In the genomic region with DNA sequence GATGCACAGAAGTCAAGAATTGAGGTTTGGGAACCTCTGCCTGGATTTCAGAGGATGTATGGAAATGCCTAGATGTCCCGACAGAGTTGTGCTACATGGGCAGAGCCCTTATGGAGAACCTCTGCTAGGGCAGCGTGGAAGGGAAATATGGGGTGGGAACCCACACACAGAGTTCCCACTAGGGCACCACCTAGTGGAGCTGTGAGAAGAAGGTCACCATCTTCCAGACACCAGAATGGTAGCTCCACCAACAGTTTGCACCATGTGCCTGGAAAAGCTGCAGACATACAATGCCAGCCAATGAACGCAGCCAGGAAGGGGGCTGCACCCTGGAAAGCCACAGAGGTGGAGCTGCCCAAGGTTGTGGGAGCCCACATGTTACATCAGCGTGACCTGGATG, we compare ENCODE assay signal across 21 cellular contexts.
A peak's percentile ranks its signal among the peaks of the same experiment; 100 is the strongest.
DNase-seq lines count a peak whose midpoint lies in the region; ATAC-seq and TF ChIP-seq lines count a peak whose summit lies in the region.
"Had no signal": no experiment of that assay in that cellular context is flagged by ENCODE, and none has a peak within 500 bp of the region (broad histone marks: within the 10 kb centered on the region; RNA-seq: fewer than 3 reads in every experiment).

No MANE protein-coding gene starts in this region.

- CTCF ChIA-PET in activated naive CD4-positive, alpha-beta T cell treated with anti-CD3 and anti-CD28 coated beads for 36 hours (lab: Charles Lee) = no interaction called here

- no peaks in the 10 kb centered on the region for H3K36me3 ChIP-seq in GM06990 (ENCODE audit: control insufficient read depth, insufficient read depth, low read length)

- H3K9me3 Mint-ChIP-seq in activated naive CD4-positive, alpha-beta T cell treated with anti-CD3 and anti-CD28 coated beads for 36 hours = peaks cover 12% of the 10 kb centered on the region
- peaks cover 0 to 5% of the 10 kb centered on the region in 2 donors for H3K9me3 Mint-ChIP-seq in effector memory CD8-positive, alpha-beta T cell

- DNase-seq in GM06990 (ENCODE audit: extremely low read depth, insufficient read length) = no peak
- peak; percentile 12 for DNase-seq in HT1080 (ENCODE audit: low read depth)
- no peak for DNase-seq in cardiac fibroblast (ENCODE audit: low read depth in 2 of 2)
- no peak for DNase-seq in activated naive CD4-positive, alpha-beta T cell treated with anti-CD3 and anti-CD28 coated beads for 36 hours
- DNase-seq in effector memory CD8-positive, alpha-beta T cell = no peak
- no peak for DNase-seq in medulla oblongata (ENCODE audit: extremely low spot score)
- DNase-seq: activated CD4-positive, alpha-beta memory T cell treated with anti-CD3 and anti-CD28 coated beads for 36 hours; activated naive CD8-positive, alpha-beta T cell treated with anti-CD3 and anti-CD28 coated beads for 36 hours; activated T-cell treated with anti-CD3 and anti-CD28 coated beads, Interleukin-2, amount 50 U/mL, for 48 hours; effector memory CD4-positive, alpha-beta T cell; GOT3; hippocampal formation; mucosa of descending colon; NCI-H446 treated with DMSO at 0.1 percent for 48 hours; nucleus accumbens; PC-9; stimulated activated CD4-positive, alpha-beta T cell treated with anti-CD3 and anti-CD28 coated beads, Interleukin-4, amount 100 ng/mL, for 1 hour; stimulated activated CD8-positive, alpha-beta memory T cell treated with anti-CD3 and anti-CD28 coated beads, Interleukin-4, amount 100 ng/mL, for 48 hours; testis had no signal

- no peaks in the 10 kb centered on the region for H3K27me3 ChIP-seq in GM06990 (replicated peaks; ENCODE audit: control insufficient read depth, insufficient read depth, low read length)
- H3K27me3 ChIP-seq: testis had no signal

- TF ChIP-seq CTCF in GM06990 (IDR thresholded peaks at IDR 0.05; ENCODE audit: insufficient read depth, low read length, poor library complexity, severe bottlenecking) (peak; percentile 39), cardiac fibroblast (IDR thresholded peaks at IDR 0.05; ENCODE audit: low read depth, low read length) (peak; percentile 5)

- no peaks in the 10 kb centered on the region for H3K4me1 Mint-ChIP-seq in activated naive CD4-positive, alpha-beta T cell treated with anti-CD3 and anti-CD28 coated beads for 36 hours (ENCODE audit: low read depth)
- H3K4me1 Mint-ChIP-seq in effector memory CD8-positive, alpha-beta T cell (ENCODE audit: low read depth in 2 of 2) = no peaks in the 10 kb centered on the region
- H3K4me1 Mint-ChIP-seq: activated naive CD8-positive, alpha-beta T cell treated with anti-CD3 and anti-CD28 coated beads for 36 hours had no signal

- no peaks in the 10 kb centered on the region for H3K36me3 Mint-ChIP-seq in activated naive CD4-positive, alpha-beta T cell treated with anti-CD3 and anti-CD28 coated beads for 36 hours (ENCODE audit: low read depth)
- no peaks in the 10 kb centered on the region for H3K36me3 Mint-ChIP-seq in effector memory CD8-positive, alpha-beta T cell (ENCODE audit: insufficient read depth)
- H3K36me3 Mint-ChIP-seq: activated CD4-positive, alpha-beta memory T cell treated with anti-CD3 and anti-CD28 coated beads for 36 hours; activated naive CD8-positive, alpha-beta T cell treated with anti-CD3 and anti-CD28 coated beads for 36 hours had no signal

- no peak overlapping the region for H3K4me3 ChIP-seq in GM06990 (replicated peaks; ENCODE audit: low read depth, low read length)
- H3K4me3 ChIP-seq in cardiac fibroblast (replicated peaks in 1 of 2; ENCODE audit: low read depth in 2 of 2, low read length in 2 of 2) = no peak overlapping the region
- H3K4me3 ChIP-seq: mucosa of descending colon, PC-9, testis had no signal

- no peak overlapping the region for H3K4me3 Mint-ChIP-seq in activated naive CD4-positive, alpha-beta T cell treated with anti-CD3 and anti-CD28 coated beads for 36 hours
- H3K4me3 Mint-ChIP-seq in effector memory CD8-positive, alpha-beta T cell = no peak overlapping the region
- H3K4me3 Mint-ChIP-seq: activated CD4-positive, alpha-beta memory T cell treated with anti-CD3 and anti-CD28 coated beads for 36 hours; activated naive CD8-positive, alpha-beta T cell treated with anti-CD3 and anti-CD28 coated beads for 36 hours had no signal

- ATAC-seq in GM18907 (IDR thresholded peaks at IDR 0.05; ENCODE audit: unreplicated experiment) = peak; percentile 3
- no peak for ATAC-seq in effector memory CD8-positive, alpha-beta T cell (replicated peaks)
- ATAC-seq in HG02884 (IDR thresholded peaks at IDR 0.05; ENCODE audit: unreplicated experiment) = no peak

- H3K27me3 Mint-ChIP-seq in activated naive CD4-positive, alpha-beta T cell treated with anti-CD3 and anti-CD28 coated beads for 36 hours (ENCODE audit: low read depth) = no peaks in the 10 kb centered on the region
- peaks cover 0 to under 1% of the 10 kb centered on the region in 2 donors for H3K27me3 Mint-ChIP-seq in effector memory CD8-positive, alpha-beta T cell
- H3K27me3 Mint-ChIP-seq: activated CD4-positive, alpha-beta memory T cell treated with anti-CD3 and anti-CD28 coated beads for 36 hours; activated naive CD8-positive, alpha-beta T cell treated with anti-CD3 and anti-CD28 coated beads for 36 hours had no signal

- intact Hi-C loops in activated naive CD4-positive, alpha-beta T cell treated with anti-CD3 and anti-CD28 coated beads for 36 hours (cut with micrococcal nuclease) = no loop called here

- no peak overlapping the region for H3K27ac Mint-ChIP-seq in activated naive CD4-positive, alpha-beta T cell treated with anti-CD3 and anti-CD28 coated beads for 36 hours
- no peak overlapping the region for H3K27ac Mint-ChIP-seq in effector memory CD8-positive, alpha-beta T cell
- H3K27ac Mint-ChIP-seq: activated CD4-positive, alpha-beta memory T cell treated with anti-CD3 and anti-CD28 coated beads for 36 hours; activated naive CD8-positive, alpha-beta T cell treated with anti-CD3 and anti-CD28 coated beads for 36 hours had no signal
